ENCODE assay signal across 8 cellular contexts in genomic region chr3:10224794-10225660, GRCh38. TPM values are rescaled to one million over a fixed set of nuclear protein-coding genes. Genes with fewer than 3 reads are reported as not detected.
DNase-seq lines count a peak whose midpoint lies in the region; ATAC-seq and TF ChIP-seq lines count a peak whose summit lies in the region.

No MANE protein-coding gene starts in this region.

- no peak overlapping the region for H3K9ac ChIP-seq in NT2/D1 (ENCODE audit: insufficient read length, low read depth)

- peak; percentile 53 for ATAC-seq in GM18498 (IDR thresholded peaks at IDR 0.05; ENCODE audit: unreplicated experiment)
- peak; percentile 32 for ATAC-seq in HG03565 (IDR thresholded peaks at IDR 0.05; ENCODE audit: unreplicated experiment)

- H3K9me3 ChIP-seq in NT2/D1 (ENCODE audit: insufficient read depth, low read length) = no peaks in the 10 kb centered on the region
- H3K9me3 ChIP-seq in stomach = no peaks in the 10 kb centered on the region

- H3K36me3 ChIP-seq in NT2/D1 (ENCODE audit: insufficient read depth, insufficient read length, low read length) = peaks cover 4% of the 10 kb centered on the region
- peaks cover 0 to 53% (median 37%) of the 10 kb centered on the region in 4 donors for H3K36me3 ChIP-seq in stomach

- H3K4me3 ChIP-seq in NT2/D1 (ENCODE audit: insufficient read length, low read depth) (no peak overlapping the region), stomach (no peak overlapping the region)

- H3K4me1 ChIP-seq in NT2/D1 (ENCODE audit: insufficient read depth, insufficient read length) = no peaks in the 10 kb centered on the region
- H3K4me1 ChIP-seq in stomach = peaks cover 8 to 65% (median 8%) of the 10 kb centered on the region in 4 donors

- peak overlapping the region in 4 of 5 donors; percentile 24 to 48 (median 37) for H3K27ac ChIP-seq in stomach

- peak in 5 of 7 experiments; percentile 65 to 91 (median 86) for TF ChIP-seq CTCF in stomach (IDR thresholded peaks at IDR 0.05)

- TF ChIP-seq EP300 in stomach (IDR thresholded peaks at IDR 0.05) = no peak

- DNase-seq in 8988T (peak; percentile 60), NT2/D1 (ENCODE audit: low read depth, low spot score) (peak; percentile 66), activated T-cell treated with anti-CD3 and anti-CD28 coated beads for 24 hours (ENCODE audit: low read depth) (peak; percentile 60), erythroblast (lab: John Stamatoyannopoulos, UW) (peak; percentile 68 to 77), myocyte (ENCODE audit: low read depth) (peak; percentile 82), stomach (peak; percentile 83)

- H3K27me3 ChIP-seq in NT2/D1 (ENCODE audit: insufficient read depth, insufficient read length) (no peaks in the 10 kb centered on the region), stomach (no peaks in the 10 kb centered on the region)

- 35 to 59% (median 56%) methylated on average over 4 of the region's 4 CpGs for WGBS in stomach, 5 donors

- intact Hi-C loops in stomach (cut with DNase I; ENCODE audit: low total_unique reads) = loop anchor here (10.0 kb wide), 1 partner anchor 60 kb away; the partner anchor contains the start of gene IRAK2

- no peak for TF ChIP-seq POLR2A in erythroblast (IDR thresholded peaks at IDR 0.05; ENCODE audit: low read length)
- TF ChIP-seq POLR2A in stomach (IDR thresholded peaks at IDR 0.05) = no peak

RNA-seq across cellular contexts. Expression of gene TATDN2, which starts 23.2 kb away (rescaled TPM):
- total RNA-seq in myocyte = 6.9 and 8.9 TPM in 2 replicates
- polyA plus RNA-seq in myocyte (2012) = 24.2 TPM
- 10 to 100 TPM; 15.2 to 37.5 (median 24.6) TPM for total RNA-seq in stomach
- 10 to 100 TPM; 10.4 to 17.1 (median 14.4) TPM for polyA plus RNA-seq in stomach
